Comparison of ENCODE assay signal across 8 cellular contexts in genomic region chr1:84506002-84506728, GRCh38.
DNase-seq lines count a peak whose midpoint lies in the region; FAIRE-seq and TF ChIP-seq lines count a peak whose summit lies in the region.

Gene GNG5, minus strand, starts transcription at chr1:84506581. Its CDS starts 490 bp downstream, at chr1:84506091.
A gene with protein sequence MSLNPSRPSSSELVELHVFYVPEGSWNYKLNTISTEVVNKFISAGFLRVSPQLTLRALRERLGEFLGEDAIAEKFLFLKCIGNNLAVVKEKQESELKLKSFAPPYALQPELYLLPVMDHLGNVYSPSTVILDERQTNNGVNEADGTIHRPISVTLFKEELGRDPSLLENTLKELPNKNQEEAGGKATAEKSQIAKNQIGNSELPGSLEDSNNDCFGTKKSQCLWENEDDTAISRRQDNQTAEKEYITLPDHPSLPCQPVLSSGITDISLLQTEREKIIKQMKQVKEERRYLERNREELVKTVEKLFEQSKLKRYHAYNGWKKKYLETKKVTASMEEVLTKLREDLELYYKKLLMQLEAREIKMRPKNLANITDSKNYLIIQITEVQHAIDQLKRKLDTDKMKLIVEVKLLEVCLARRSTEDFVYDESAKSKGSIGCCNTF (plus strand): TSS chr1:84506386. CDS start chr1:84516360, 9,974 bp downstream.

- no peaks in the 10 kb centered on the region for H4K20me1 ChIP-seq in MM.1S (ENCODE audit: insufficient read depth, low read length)

- peaks cover 17% of the 10 kb centered on the region; the same call in 1 of the 2 replicates for H3F3A ChIP-seq in MM.1S (ENCODE audit: insufficient read depth, low read length)

- DNase-seq in HCEC 1CT: peak; percentile 95
- peak; percentile 88 for DNase-seq in MM.1S
- peak; percentile 77 for DNase-seq in SHP77 treated with DMSO at 0.1 percent for 48 hours (lab: John Stamatoyannopoulos, UW)
- DNase-seq in activated gamma-delta T cell treated with anti-CD3 and anti-CD28 coated beads, Interleukin-2, amount 50 U/mL, for 16 hours (ENCODE audit: low read depth): peak; percentile 96
- DNase-seq in foreskin melanocyte: peak; percentile 92
- peak; percentile 94 for DNase-seq in stromal cell of bone marrow (ENCODE audit: low read depth)

- H3K27me3 ChIP-seq in MM.1S (replicated peaks; ENCODE audit: insufficient read depth, low read length): no peaks in the 10 kb centered on the region
- H3K27me3 ChIP-seq in neuron (ENCODE audit: insufficient read depth, low read length): no peaks in the 10 kb centered on the region

- no peaks in the 10 kb centered on the region for H3K4me1 ChIP-seq in MM.1S (ENCODE audit: low read length)
- H3K4me1 ChIP-seq in neuron (ENCODE audit: insufficient read depth, low read length): peaks cover 32% of the 10 kb centered on the region

- peak within 1 kb of the TSS; percentile 69 for H3K4me2 ChIP-seq in MM.1S (ENCODE audit: low read depth, low read length)

- no peaks in the 10 kb centered on the region for H3K9me2 ChIP-seq in MM.1S (replicated peaks; ENCODE audit: insufficient read depth, low read length)

- peak within 1 kb of the TSS; percentile 75 for H3K4me3 ChIP-seq in MM.1S (ENCODE audit: low read length)
- peak within 1 kb of the TSS; percentile 64 for H3K4me3 ChIP-seq in neuron (ENCODE audit: low read length)

- FAIRE-seq in G401.6 (lab: Jason Lieb, UNC): peak; percentile 58

- peak within 1 kb of the TSS; percentile 57 for H3K9ac ChIP-seq in MM.1S (ENCODE audit: low read length)

- H3K79me2 ChIP-seq in MM.1S (ENCODE audit: low read length): peaks cover 44% of the 10 kb centered on the region

- no peak for TF ChIP-seq CTCF in MM.1S (IDR thresholded peaks at IDR 0.05; ENCODE audit: low read length)

- H3K9me3 ChIP-seq in MM.1S (replicated peaks; ENCODE audit: insufficient read depth, low read length): no peaks in the 10 kb centered on the region
- H3K9me3 ChIP-seq in neuron (ENCODE audit: low read length): no peaks in the 10 kb centered on the region

- H3K36me3 ChIP-seq in MM.1S (replicated peaks; ENCODE audit: insufficient read depth, low read length): no peaks in the 10 kb centered on the region
- peaks cover 4% of the 10 kb centered on the region for H3K36me3 ChIP-seq in neuron (ENCODE audit: insufficient read depth, low read length)

- H2AFZ ChIP-seq in MM.1S (ENCODE audit: low read length) (peak within 1 kb of the TSS; percentile 77), neuron (ENCODE audit: low read depth, low read length) (peak within 1 kb of the TSS; percentile 65)

- H3K27ac ChIP-seq in MM.1S (ENCODE audit: low read length): peak within 1 kb of the TSS; percentile 76; the same call in 1 of the 2 replicates

Comparison
In these comparisons a context has a peak if more than half of its experiments do, and no peak if none do; other contexts are left out.
1. Peak in every context shown above with its lines: DNase-seq, H3K4me3 ChIP-seq and H3K27ac ChIP-seq.